In genomic region chr9:94869415-94869838, GRCh38 we compare ENCODE assay signal across 14 cellular contexts.
A peak's percentile ranks its signal among the peaks of the same experiment; 100 is the strongest.
DNase-seq lines count a peak whose midpoint lies in the region; ATAC-seq and TF ChIP-seq lines count a peak whose summit lies in the region.
"Had no signal": no experiment of that assay in that cellular context is flagged by ENCODE, and none has a peak within 500 bp of the region (broad histone marks: within the 10 kb centered on the region; RNA-seq: fewer than 3 reads in every experiment).

No MANE protein-coding gene starts in this region.

- H4K91ac ChIP-seq in IMR-90 (ENCODE audit: insufficient read depth, low read depth, low read length) = no peak overlapping the region

- H3K4me2 ChIP-seq in IMR-90 (ENCODE audit: low read depth, low read length) = no peak overlapping the region
- H3K4me2 ChIP-seq in osteoblast (ENCODE audit: insufficient read depth, low read length) = no peak overlapping the region

- CTCF ChIA-PET in IMR-90 (lab: Yijun Ruan, JAX) = interaction anchor here (0.7 to 1.2 kb wide), 2 partner anchors 14 to 77 kb away, joined by 4 to 7 read pairs; no protein-coding TSS in a partner anchor

- H2BK5ac ChIP-seq in IMR-90 (ENCODE audit: low read depth, low read length, poor library complexity, severe bottlenecking) = peak overlapping the region; percentile 28

- peak overlapping the region; percentile 52; the same call in 1 of the 2 replicates for H3K18ac ChIP-seq in IMR-90 (ENCODE audit: low read depth, low read length)

- no TSS peak for BruUV-seq in IMR-90 (replicated peaks; lab: Mats Ljungman, UMichigan)

- intact Hi-C loops in IMR-90 (cut with micrococcal nuclease) = loop anchor here (5.0 kb wide), 1 partner anchor 33 kb away; no protein-coding TSS in a partner anchor
- intact Hi-C loops in ascending aorta (cut with DNase I) = loop anchor here (5.0 to 10.0 kb wide), 3 partner anchors 138 to 248 kb away; no protein-coding TSS in a partner anchor

- H4K5ac ChIP-seq in IMR-90 (ENCODE audit: low read depth, low read length) = peak overlapping the region; percentile 56; the same call in 1 of the 2 replicates

- no peaks in the 10 kb centered on the region for H3K27me3 ChIP-seq in ACC112 (ENCODE audit: insufficient read depth, low read length)
- H3K27me3 ChIP-seq in IMR-90 (ENCODE audit: control insufficient read depth, insufficient read depth, low read length) = no peaks in the 10 kb centered on the region
- H3K27me3 ChIP-seq in ascending aorta = no peaks in the 10 kb centered on the region
- no peaks in the 10 kb centered on the region for H3K27me3 ChIP-seq in osteoblast (ENCODE audit: insufficient read depth, low read length)

- no peaks in the 10 kb centered on the region for H3K36me3 ChIP-seq in ACC112 (ENCODE audit: insufficient read depth, low read length)
- H3K36me3 ChIP-seq in IMR-90 (ENCODE audit: control insufficient read depth, insufficient read depth, low read length) = no peaks in the 10 kb centered on the region
- no peaks in the 10 kb centered on the region for H3K36me3 ChIP-seq in ascending aorta
- no peaks in the 10 kb centered on the region for H3K36me3 ChIP-seq in osteoblast (ENCODE audit: insufficient read depth, low read length)

- H2AK9ac ChIP-seq in IMR-90 (replicated peaks; ENCODE audit: low read depth, low read length, poor library complexity) = no peak overlapping the region

- POLR2A ChIA-PET in IMR-90 (lab: Charles Lee; ENCODE audit: unreplicated experiment) = no interaction called here

- H3K4me1 ChIP-seq in ACC112 (ENCODE audit: control insufficient read depth, insufficient read depth, low read length, unreplicated experiment) = peaks cover 82% of the 10 kb centered on the region
- H3K4me1 ChIP-seq in IMR-90 (ENCODE audit: control insufficient read depth, insufficient read depth, low read length) = peaks cover 13% of the 10 kb centered on the region
- peaks cover 13 to 66% of the 10 kb centered on the region in 2 donors for H3K4me1 ChIP-seq in ascending aorta
- H3K4me1 ChIP-seq in osteoblast (ENCODE audit: insufficient read depth, low read length) = peaks cover 91% of the 10 kb centered on the region

- H3K9me1 ChIP-seq in IMR-90 (ENCODE audit: insufficient read depth, low read length) = peaks cover 6% of the 10 kb centered on the region

- no peak overlapping the region for H3K14ac ChIP-seq in IMR-90 (replicated peaks; ENCODE audit: low read depth, low read length)

- dilution Hi-C loops in IMR-90 (cut with HindIII; ENCODE audit: low sequenced_read_pairs, unreplicated experiment) = no loop called here

- H3K4me3 ChIP-seq in ACC112 (ENCODE audit: low read depth, low read length) = no peak overlapping the region
- no peak overlapping the region for H3K4me3 ChIP-seq in IMR-90 (ENCODE audit: insufficient read depth, low read depth, low read length)
- no peak overlapping the region for H3K4me3 ChIP-seq in ascending aorta
- H3K4me3 ChIP-seq in osteoblast (ENCODE audit: insufficient read depth, low read length) = no peak overlapping the region

- H3K9me3 ChIP-seq in IMR-90 (ENCODE audit: control insufficient read depth, insufficient read depth, low read length) (no peaks in the 10 kb centered on the region), ascending aorta (no peaks in the 10 kb centered on the region), osteoblast (ENCODE audit: low read depth, low read length) (no peaks in the 10 kb centered on the region)

- H2BK20ac ChIP-seq in IMR-90 (ENCODE audit: low read depth, low read length) = peak overlapping the region; percentile 57; the same call in 1 of the 2 replicates

- peak overlapping the region in 1 of 2 experiments; percentile 58; a peak in 1 of 4 replicates for H4K8ac ChIP-seq in IMR-90 (ENCODE audit: low read depth in 2 of 2, low read length in 2 of 2)

- in situ Hi-C loops in IMR-90 (cut with MboI; ENCODE audit: low sequenced_read_pairs) = no loop called here

- TF ChIP-seq POLR2A in IMR-90 (IDR thresholded peaks at IDR 0.05; ENCODE audit: low read depth, low read length) = no peak

- TF ChIP-seq RAD21 in IMR-90 (IDR thresholded peaks at IDR 0.05; ENCODE audit: low read length) = no peak

- H3K56ac ChIP-seq in IMR-90 (ENCODE audit: extremely low read depth, insufficient read depth, low read length) = no peak overlapping the region

- peaks cover 11 to 22% of the 10 kb centered on the region in 2 experiments for H3K79me1 ChIP-seq in IMR-90 (ENCODE audit: low read depth in 1 of 2, low read length in 2 of 2)

- no peaks in the 10 kb centered on the region for H4K20me1 ChIP-seq in IMR-90 (ENCODE audit: insufficient read depth, low read length)
- no peaks in the 10 kb centered on the region for H4K20me1 ChIP-seq in osteoblast (ENCODE audit: insufficient read depth, low read length)

- H2BK15ac ChIP-seq in IMR-90 (ENCODE audit: low read depth, low read length) = peak overlapping the region; percentile 43

- H2BK120ac ChIP-seq in IMR-90 (ENCODE audit: low read depth, low read length) = peak overlapping the region; percentile 84

- H2AFZ ChIP-seq in ACC112 (ENCODE audit: low read length, unreplicated experiment) = peak overlapping the region; percentile 4
- H2AFZ ChIP-seq in IMR-90 (replicated peaks; ENCODE audit: low read length, poor library complexity) = no peak overlapping the region
- H2AFZ ChIP-seq in osteoblast (ENCODE audit: low read length) = no peak overlapping the region

- no peak overlapping the region; the same call in 1 of the 2 replicates for H2AK5ac ChIP-seq in IMR-90 (ENCODE audit: low read depth, low read length)

- DNase-seq in IMR-90 (peak; percentile 36), ascending aorta (ENCODE audit: low spot score in 2 of 2) (no peak), osteoblast (ENCODE audit: insufficient read length, low spot score, missing footprints) (peak; percentile 72), GM20000 (ENCODE audit: low spot score) (no peak)
- DNase-seq: activated CD8-positive, alpha-beta memory T cell treated with anti-CD3 and anti-CD28 coated beads, Interleukin-2, amount 50 U/mL, for 4 hours; CD8-positive, alpha-beta memory T cell; effector memory CD4-positive, alpha-beta T cell; immature natural killer cell; NCI-H1092 treated with DMSO at 0.1 percent for 48 hours; SIG-M5 had no signal

- no peak overlapping the region for H3K9ac ChIP-seq in IMR-90 (ENCODE audit: low read depth, low read length)

- H3K23ac ChIP-seq in IMR-90 (ENCODE audit: low read depth, low read length) = no peak overlapping the region

- ATAC-seq in IMR-90 (ENCODE audit: low read depth) (no peak), GM21526 (IDR thresholded peaks at IDR 0.05; ENCODE audit: low FRiP score, unreplicated experiment) (no peak), HG02840 (IDR thresholded peaks at IDR 0.05; ENCODE audit: low FRiP score, unreplicated experiment) (no peak), GM21423 (IDR thresholded peaks at IDR 0.05; ENCODE audit: unreplicated experiment) (no peak)

- peak overlapping the region; percentile 18; the same call in 1 of the 2 replicates for H3K4ac ChIP-seq in IMR-90 (ENCODE audit: low read depth, low read length)

- H3K27ac ChIP-seq in ACC112 (ENCODE audit: low read depth, low read length) (peak overlapping the region; percentile 99), IMR-90 (ENCODE audit: insufficient read depth, low read length) (no peak overlapping the region), ascending aorta (peak overlapping the region; percentile 80 to 83), osteoblast (ENCODE audit: low read depth, low read length) (peak overlapping the region; percentile 99)

- no peak for TF ChIP-seq CTCF in IMR-90 (conservative IDR thresholded peaks at IDR 0.05; ENCODE audit: low read depth, low read length)
- TF ChIP-seq CTCF in ascending aorta (IDR thresholded peaks at IDR 0.05) = no peak
- no peak for TF ChIP-seq CTCF in osteoblast (IDR thresholded peaks at IDR 0.05; ENCODE audit: extremely low read depth, low read depth, low read length)
- no peak for TF ChIP-seq CTCF in GM20000 (IDR thresholded peaks at IDR 0.05; ENCODE audit: extremely low read depth, missing control alignments)

- H3K79me2 ChIP-seq in ACC112 (ENCODE audit: control insufficient read depth, insufficient read depth, low read length, unreplicated experiment) = peaks cover 10% of the 10 kb centered on the region
- peaks cover 3% of the 10 kb centered on the region for H3K79me2 ChIP-seq in osteoblast (ENCODE audit: insufficient read depth, low read length)

- WGBS in IMR-90 (ENCODE audit: extremely low coverage in 2 of 2, insufficient read length in 1 of 2), 2 experiments = no CpG with 5 or more reads among the region's 4 CpGs

TF ChIP-seq in IMR-90, 13 proteins besides CTCF, POLR2A, EP300 and RAD21:
- TF ChIP-seq NFE2L2 (IDR thresholded peaks at IDR 0.05; ENCODE audit: low read depth, low read length) (no peak), CEBPB (IDR thresholded peaks at IDR 0.05; ENCODE audit: low read depth, low read length) (peak; percentile 8; the same call in 1 of the 2 replicates)

Comparison
In these comparisons a context has a peak if more than half of its experiments do, and no peak if none do; other contexts are left out.
1. DNase-seq: peak in IMR-90 (single experiment) and osteoblast (single experiment); none in ascending aorta (0 of 2) and GM20000 (single experiment).